ENCODE assay signal across 10 cellular contexts in genomic region chr11:75344761-75345454, GRCh38. TPM values are rescaled to one million over a fixed set of nuclear protein-coding genes. Genes with fewer than 3 reads are reported as not detected.
DNase-seq lines count a peak whose midpoint lies in the region; ATAC-seq, FAIRE-seq and TF ChIP-seq lines count a peak whose summit lies in the region.
"Had no signal": no experiment of that assay in that cellular context is flagged by ENCODE, and none has a peak within 500 bp of the region (broad histone marks: within the 10 kb centered on the region; RNA-seq: fewer than 3 reads in every experiment).

No MANE protein-coding gene starts in this region.

- no peak for TF ChIP-seq CTCF in D721Med (IDR thresholded peaks at IDR 0.05; ENCODE audit: insufficient read depth, missing control alignments)
- TF ChIP-seq CTCF in H1 (IDR thresholded peaks at IDR 0.05; ENCODE audit: control extremely low read depth in 1 of 3, insufficient read depth in 1 of 3, low read depth in 1 of 3, low read length in 3 of 3): no peak

- DNase-seq in D721Med (ENCODE audit: insufficient read length, low spot score) (peak; percentile 5), MG63 (peak; percentile 62), H1 (ENCODE audit: low read depth in 1 of 2, low spot score in 2 of 2) (no peak), NCI-H524 (lab: John Stamatoyannopoulos, UW) (no peak), H54 (ENCODE audit: insufficient read length, low spot score) (no peak)
- DNase-seq: central memory CD4-positive, alpha-beta T cell; NCI-H1092; stimulated activated CD4-positive, alpha-beta T cell treated with anti-CD3 and anti-CD28 coated beads, Interleukin-4, amount 100 ng/mL, for 24 hours had no signal

- H2BK15ac ChIP-seq in H1 (ENCODE audit: low read length): peak overlapping the region; percentile 93; the same call in 1 of the 2 replicates

- no peak overlapping the region for H4K8ac ChIP-seq in H1 (ENCODE audit: extremely low read depth, insufficient read depth, low read length)

- 88% methylated on average over 9 of the region's 11 CpGs; no CpG with 5 or more reads in 1 of the 2 experiments for WGBS in H1 (ENCODE audit: extremely low coverage in 1 of 2, insufficient coverage in 1 of 2, insufficient read length in 1 of 2, insufficient replicate concordance in 2 of 2, low coverage in 1 of 2, low lambda C conversion rate in 2 of 2, missing lambda C conversion rate in 1 of 2), 2 experiments

- CTCF ChIA-PET in H1 (lab: Charles Lee; ENCODE audit: partially characterized antibody): interaction anchor here (2.3 to 2.6 kb wide), 2 partner anchors 10 to 64 kb away, joined by 8 read pairs; no protein-coding TSS in a partner anchor

- H3K4me3 ChIP-seq in MG63: no peak overlapping the region
- H3K4me3 ChIP-seq in H1 (ENCODE audit: extremely low read depth in 1 of 4, insufficient read depth in 2 of 4, low read depth in 3 of 4, low read length in 4 of 4): no peak overlapping the region
- no peak overlapping the region for H3K4me3 ChIP-seq in skin epidermis

- H3K23ac ChIP-seq in H1 (ENCODE audit: insufficient read length): no peak overlapping the region

- H3K79me2 ChIP-seq in H1 (ENCODE audit: control insufficient read depth in 1 of 2, insufficient read depth in 2 of 2, low read length in 2 of 2): peaks cover 0 to 3% of the 10 kb centered on the region in 2 experiments; a peak in 1 of 4 replicates

- TF ChIP-seq EP300 in H1 (IDR thresholded peaks at IDR 0.05; ENCODE audit: borderline replicate concordance in 1 of 2, low read depth in 2 of 2, low read length in 2 of 2): no peak

- H3K9ac ChIP-seq in H1 (replicated peaks in 1 of 4; ENCODE audit: extremely low read depth in 1 of 4, low read depth in 3 of 4, low read length in 3 of 4): no peak overlapping the region

- no peak overlapping the region for H4K5ac ChIP-seq in H1 (ENCODE audit: insufficient read length, low read depth, low read length)

- no peak overlapping the region for H3K14ac ChIP-seq in H1 (ENCODE audit: insufficient read length)

- H2BK20ac ChIP-seq in H1 (ENCODE audit: low read length): peak overlapping the region; percentile 54

- H4K20me1 ChIP-seq in H1 (replicated peaks in 1 of 2; ENCODE audit: control insufficient read depth in 1 of 2, insufficient read depth in 2 of 2, low read length in 2 of 2): no peaks in the 10 kb centered on the region

- no peak for TF ChIP-seq POLR2A in H1 (IDR thresholded peaks at IDR 0.05; ENCODE audit: control extremely low read depth in 1 of 2, low read depth in 2 of 2, low read length in 2 of 2)
- no peak for TF ChIP-seq POLR2A in GM18505 (IDR thresholded peaks at IDR 0.05; ENCODE audit: borderline replicate concordance, extremely low read depth, insufficient read depth, insufficient read length)
- TF ChIP-seq POLR2A in H54 (IDR thresholded peaks at IDR 0.05; ENCODE audit: low read depth, low read length): no peak

- peak overlapping the region; percentile 80; the same call in 1 of the 2 replicates for H2BK5ac ChIP-seq in H1 (ENCODE audit: low read depth, low read length)

- no peak for FAIRE-seq in D721Med (lab: Jason Lieb, UNC)
- no peak for FAIRE-seq in H1 (lab: Jason Lieb, UNC)
- FAIRE-seq in H54 (lab: Jason Lieb, UNC): no peak

- H2BK12ac ChIP-seq in H1 (ENCODE audit: low read depth, low read length): peak overlapping the region; percentile 96; the same call in 1 of the 2 replicates

- peak overlapping the region; percentile 93; the same call in 1 of the 2 replicates for H2AK5ac ChIP-seq in H1 (ENCODE audit: low read depth, low read length)

- no peak overlapping the region for H3K4ac ChIP-seq in H1 (replicated peaks; ENCODE audit: insufficient read length, low read depth, low read length)

- no peak overlapping the region for H2BK120ac ChIP-seq in H1 (replicated peaks; ENCODE audit: low read depth, low read length)

- H3K23me2 ChIP-seq in H1 (ENCODE audit: low read depth, low read length): no peaks in the 10 kb centered on the region

- H3K27me3 ChIP-seq in MG63: no peaks in the 10 kb centered on the region
- no peaks in the 10 kb centered on the region; a peak in 1 of 7 replicates for H3K27me3 ChIP-seq in H1 (replicated peaks in 1 of 4; ENCODE audit: control insufficient read depth in 3 of 4, extremely low read depth in 1 of 4, insufficient read depth in 3 of 4, low read length in 3 of 4)

- peaks cover 5% of the 10 kb centered on the region for H3K79me1 ChIP-seq in H1 (ENCODE audit: low read depth, low read length)

- peak overlapping the region; percentile 34; the same call in 1 of the 2 replicates for H3K18ac ChIP-seq in H1 (ENCODE audit: extremely low read depth, low read length)

- no peak overlapping the region for H3K56ac ChIP-seq in H1 (replicated peaks; ENCODE audit: insufficient read length, low read depth, low read length)

- H3K36me3 ChIP-seq in MG63: no peaks in the 10 kb centered on the region
- H3K36me3 ChIP-seq in H1 (ENCODE audit: control insufficient read depth in 2 of 4, insufficient read depth in 4 of 4, low read length in 3 of 4): no peaks in the 10 kb centered on the region

- ATAC-seq in GM18505 (IDR thresholded peaks at IDR 0.05; ENCODE audit: unreplicated experiment): no peak

- POLR2A ChIA-PET in H1 (lab: Charles Lee; ENCODE audit: partially characterized antibody): no interaction called here

- peak overlapping the region; percentile 63 for H4K91ac ChIP-seq in H1 (replicated peaks; ENCODE audit: insufficient read length, low read length)

- H3K27ac ChIP-seq in H1 (ENCODE audit: low read depth, low read length): no peak overlapping the region
- H3K27ac ChIP-seq in skin epidermis: peak overlapping the region in 12 of 21 experiments; percentile 9 to 88 (median 38)

- no peak overlapping the region for H2AFZ ChIP-seq in H1 (ENCODE audit: low read length)

- peaks cover 16 to 50% (median 28%) of the 10 kb centered on the region in 4 experiments for H3K4me1 ChIP-seq in H1 (replicated peaks in 1 of 4; ENCODE audit: control insufficient read depth in 3 of 4, insufficient read depth in 4 of 4, low read length in 3 of 4)

- no peak overlapping the region for H3K4me2 ChIP-seq in H1 (ENCODE audit: insufficient read depth in 1 of 2, low read depth in 2 of 2, low read length in 2 of 2)

- H3K9me3 ChIP-seq in MG63 (no peaks in the 10 kb centered on the region), H1 (ENCODE audit: insufficient read depth in 2 of 2, low read depth in 1 of 2, low read length in 1 of 2) (no peaks in the 10 kb centered on the region)

- TF ChIP-seq RAD21 in H1 (IDR thresholded peaks at IDR 0.05 in 1 of 2, conservative IDR thresholded peaks at IDR 0.05 in 1 of 2; ENCODE audit: low read depth in 2 of 2, low read length in 2 of 2): no peak

TF ChIP-seq in H1, 55 proteins besides CTCF, POLR2A, EP300 and RAD21:
- no peak for TF ChIP-seq POLR2AphosphoS5 (IDR thresholded peaks at IDR 0.05; ENCODE audit: low read depth, low read length)
- no peak for TF ChIP-seq SAP30 (IDR thresholded peaks at IDR 0.05; ENCODE audit: insufficient read depth, insufficient replicate concordance, low read length)
- no peak for TF ChIP-seq PHF8 (conservative IDR thresholded peaks at IDR 0.05; ENCODE audit: low read depth, low read length)
- TF ChIP-seq GTF2F1 (IDR thresholded peaks at IDR 0.05; ENCODE audit: borderline replicate concordance, low read depth, low read length): no peak
- no peak for TF ChIP-seq FOSL1 (IDR thresholded peaks at IDR 0.05; ENCODE audit: insufficient read depth, low read depth, low read length)
- no peak for TF ChIP-seq CTBP2 (IDR thresholded peaks at IDR 0.05; ENCODE audit: borderline replicate concordance, insufficient read depth, insufficient read length, low read length)
- TF ChIP-seq KDM5A (IDR thresholded peaks at IDR 0.05; ENCODE audit: low read length): no peak
- TF ChIP-seq RBBP5 (IDR thresholded peaks at IDR 0.05; ENCODE audit: borderline replicate concordance, low read depth, low read length): no peak
- no peak for TF ChIP-seq ZNF274 (IDR thresholded peaks at IDR 0.05; ENCODE audit: borderline replicate concordance, extremely low read depth, low read length)
TF ChIP-seq in H1: peak in this region for 0.

RNA-seq across cellular contexts. Expression of gene ARRB1, which starts 6.6 kb away (rescaled TPM):
- 8.0 and 17.2 TPM in 2 replicates for total RNA-seq in MG63 (2014; rRNA removed; shearing (Covaris generic); ENCODE audit: low replicate concordance)
- total RNA-seq in H1 (2021; fragmentation: NEBNext Ultra II Directional; extraction: Animal tissue kit (Norgen Biotek cat#: 25700)): 24.1 and 31.8 TPM in 2 replicates
- polyA plus RNA-seq in H1 (2011; rRNA removed): 9.4 and 12.4 TPM in 2 replicates
- polyA plus RNA-seq in H1 (2011; cell fraction: cytosol; rRNA removed): 14.0 TPM
- polyA plus RNA-seq in H1 (2011; cell fraction: nucleus; rRNA removed): 16.7 TPM
- polyA plus RNA-seq in H1 (2012, experiment 1 of 2): 8.9 to 11.1 TPM (median 10.3 TPM) in 4 replicates
- 7.6 TPM for polyA plus RNA-seq in H1 (2012, experiment 2 of 2)
- 26.6 TPM for polyA plus RNA-seq in H1 (2013, experiment 1 of 2)
- 27.4 TPM for polyA plus RNA-seq in H1 (2013, experiment 2 of 2)
- polyA minus RNA-seq in H1 (2011; rRNA and poly(A)+ RNA removed): 37.7 and 39.1 TPM in 2 replicates
- polyA minus RNA-seq in H1 (2011; cell fraction: cytosol; rRNA and poly(A)+ RNA removed): 16.1 TPM
- polyA minus RNA-seq in H1 (2011; cell fraction: nucleus; rRNA and poly(A)+ RNA removed): 27.9 TPM

RNA-seq across cellular contexts. Expression of gene RPS3, which starts 54.4 kb away (rescaled TPM):
- total RNA-seq in MG63 (2014; rRNA removed; shearing (Covaris generic); ENCODE audit: low replicate concordance): 2,205 and 3,444 TPM in 2 replicates
- 3,813 and 3,882 TPM in 2 replicates for total RNA-seq in H1 (2021; fragmentation: NEBNext Ultra II Directional; extraction: Animal tissue kit (Norgen Biotek cat#: 25700))
- polyA plus RNA-seq in H1 (2011; rRNA removed): 4,194 and 5,088 TPM in 2 replicates
- 5,780 TPM for polyA plus RNA-seq in H1 (2011; cell fraction: cytosol; rRNA removed)
- polyA plus RNA-seq in H1 (2011; cell fraction: nucleus; rRNA removed): 3,386 TPM
- 4,233 to 5,711 TPM (median 5,025 TPM) in 4 replicates for polyA plus RNA-seq in H1 (2012, experiment 1 of 2)
- 24,266 TPM for polyA plus RNA-seq in H1 (2012, experiment 2 of 2)
- polyA plus RNA-seq in H1 (2013, experiment 1 of 2): 5,747 TPM
- polyA plus RNA-seq in H1 (2013, experiment 2 of 2): 5,667 TPM
- polyA minus RNA-seq in H1 (2011; rRNA and poly(A)+ RNA removed): 985 and 1,133 TPM in 2 replicates
- polyA minus RNA-seq in H1 (2011; cell fraction: cytosol; rRNA and poly(A)+ RNA removed): 694 TPM
- polyA minus RNA-seq in H1 (2011; cell fraction: nucleus; rRNA and poly(A)+ RNA removed): 657 TPM

Comparison
In these comparisons a context has a peak if more than half of its experiments do, and no peak if none do; other contexts are left out.
1. DNase-seq: peak in D721Med (single experiment) and MG63 (single experiment); none in H1 (0 of 2), NCI-H524 (0 of 2) and H54 (single experiment).